11 cellular contexts compared by ENCODE assay signal in the genomic region with DNA sequence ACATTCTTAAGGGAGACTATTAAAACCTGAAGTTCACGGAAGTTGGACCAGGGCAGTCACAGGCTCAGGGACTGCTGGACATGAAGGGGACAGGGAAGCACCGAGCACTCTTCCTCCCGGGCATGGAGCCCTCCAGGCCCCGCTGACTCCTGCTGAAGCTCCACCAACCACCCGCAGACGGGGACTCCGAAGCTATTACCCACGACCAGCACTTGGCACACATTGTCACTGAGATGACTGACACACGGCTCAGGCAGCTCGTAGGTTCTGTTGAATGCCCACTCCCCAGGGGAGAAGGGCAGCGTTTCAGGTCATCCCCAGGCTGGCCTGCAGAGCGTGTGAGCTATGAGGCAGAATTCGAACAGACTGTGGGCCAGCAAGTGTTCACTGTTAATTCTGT.
"Had no signal": no experiment of that assay in that cellular context is flagged by ENCODE, and none has a peak within 500 bp of the region (broad histone marks: within the 10 kb centered on the region; RNA-seq: fewer than 3 reads in every experiment).

No MANE protein-coding gene starts in this region.

- DNase-seq: activated naive CD8-positive, alpha-beta T cell treated with anti-CD3 and anti-CD28 coated beads, Interleukin-2, amount 10 ng/mL, durations not matched to agents 7 days and 5 days; activated T-cell treated with anti-CD3 and anti-CD28 coated beads, Interleukin-2, amount 50 U/mL, for 4 hours; esophagus squamous epithelium; foreskin fibroblast; mesendoderm; retina; substantia nigra; T-cell; T1000 had no signal

- ATAC-seq: activated T-cell treated with anti-CD3 and anti-CD28 coated beads, Interleukin-2, amount 50 U/mL, for 4 hours; T-cell had no signal

- H3K4me1 ChIP-seq: parathyroid adenoma had no signal

- H3K27ac ChIP-seq: esophagus squamous epithelium, parathyroid adenoma had no signal

- H3K9ac ChIP-seq: parathyroid adenoma had no signal

- H3K36me3 ChIP-seq: esophagus squamous epithelium had no signal

- H3K4me3 ChIP-seq: esophagus squamous epithelium, skin epidermis had no signal
